Comparison of ENCODE assay signal across 24 cellular contexts in genomic region chr13:110280231-110280813, GRCh38. TPM values are rescaled to one million over a fixed set of nuclear protein-coding genes. Genes with fewer than 3 reads are reported as not detected.
DNase-seq lines count a peak whose midpoint lies in the region; ATAC-seq, FAIRE-seq and TF ChIP-seq lines count a peak whose summit lies in the region.
"Had no signal": no experiment of that assay in that cellular context is flagged by ENCODE, and none has a peak within 500 bp of the region (broad histone marks: within the 10 kb centered on the region; RNA-seq: fewer than 3 reads in every experiment).

No MANE protein-coding gene starts in this region.

- TF ChIP-seq POLR2A in gastroesophageal sphincter (IDR thresholded peaks at IDR 0.05), result no peak
- TF ChIP-seq POLR2A in GM12891 (IDR thresholded peaks at IDR 0.05; ENCODE audit: low read depth, low read length), result no peak

- H3K4me1 Mint-ChIP-seq in activated T-cell treated with anti-CD3 and anti-CD28 coated beads, Interleukin-2, amount 50 U/mL, for 72 hours (ENCODE audit: low read depth), result peaks cover 12% of the 10 kb centered on the region

- peak in 1 of 2 donors; percentile 28 for DNase-seq in activated T-cell treated with anti-CD3 and anti-CD28 coated beads, Interleukin-2, amount 50 U/mL, for 72 hours
- DNase-seq in activated T-cell treated with anti-CD3 and anti-CD28 coated beads for 4 hours, result no peak
- peak; percentile 78 for DNase-seq in SK-MEL-5 (ENCODE audit: low read depth, low spot score)
- DNase-seq in amygdala (lab: John Stamatoyannopoulos, UW), result no peak
- DNase-seq in GM12891 (ENCODE audit: insufficient read length, low spot score), result no peak
- DNase-seq: activated CD4-positive, CD25-positive, alpha-beta regulatory T cell treated with anti-CD3 and anti-CD28 coated beads, Interleukin-2, amount 50 U/mL, for 72 hours; activated CD8-positive, alpha-beta memory T cell treated with anti-CD3 and anti-CD28 coated beads, Interleukin-2, amount 50 U/mL, for 48 hours; activated naive CD4-positive, alpha-beta T cell treated with Interleukin-2 at 50 U/mL for 16 hours; anterior cingulate cortex; effector CD4-positive, alpha-beta T cell; glutamatergic neuron; NCI-H1105; NCI-H2081 treated with DMSO at 0.1 percent for 48 hours; NCI-H446; posterior cingulate gyrus; SK-N-SH; spleen; T-helper 9 cell had no signal

- peaks cover 35% of the 10 kb centered on the region for H3K27me3 Mint-ChIP-seq in activated T-cell treated with anti-CD3 and anti-CD28 coated beads, Interleukin-2, amount 50 U/mL, for 72 hours (ENCODE audit: low read depth)

- no peaks in the 10 kb centered on the region for H3K36me3 Mint-ChIP-seq in activated T-cell treated with anti-CD3 and anti-CD28 coated beads, Interleukin-2, amount 50 U/mL, for 72 hours (ENCODE audit: insufficient read depth in 2 of 2)

- H3K4me1 ChIP-seq in gastroesophageal sphincter (peaks cover 9 to 100% (median 27%) of the 10 kb centered on the region in 3 donors), stomach smooth muscle (ENCODE audit: control insufficient read depth, insufficient read depth, low read length) (peaks cover 53% of the 10 kb centered on the region)
- H3K4me1 ChIP-seq: BLaER1 had no signal

- no peaks in the 10 kb centered on the region for H3K27me3 ChIP-seq in gastroesophageal sphincter
- H3K27me3 ChIP-seq in stomach smooth muscle (ENCODE audit: control insufficient read depth in 1 of 2, insufficient read depth in 2 of 2, low read length in 2 of 2), result no peaks in the 10 kb centered on the region
- H3K27me3 ChIP-seq: BLaER1, spleen had no signal

- TF ChIP-seq CTCF in gastroesophageal sphincter (IDR thresholded peaks at IDR 0.05), result no peak

- ATAC-seq in activated T-cell treated with anti-CD3 and anti-CD28 coated beads, Interleukin-2, amount 50 U/mL, for 72 hours (replicated peaks in 1 of 2), result peak; percentile 54 to 80
- ATAC-seq in gastroesophageal sphincter, result no peak
- no peak for ATAC-seq in GM21367 (IDR thresholded peaks at IDR 0.05; ENCODE audit: unreplicated experiment)
- ATAC-seq: HCT116 had no signal

- H3K27ac ChIP-seq in gastroesophageal sphincter (peak overlapping the region; percentile 27 to 82 (median 68)), stomach smooth muscle (ENCODE audit: low read length) (peak overlapping the region; percentile 13)
- H3K27ac ChIP-seq: BLaER1 had no signal

- WGBS in gastroesophageal sphincter (ENCODE audit: low coverage in 1 of 2), 2 donors, result 68 to 79% methylated on average over 9 of the region's 9 CpGs

- peak overlapping the region in 1 of 2 donors; percentile 62 for H3K4me3 Mint-ChIP-seq in activated T-cell treated with anti-CD3 and anti-CD28 coated beads, Interleukin-2, amount 50 U/mL, for 72 hours
- H3K4me3 Mint-ChIP-seq: nephron had no signal

- no peak for TF ChIP-seq EP300 in gastroesophageal sphincter (IDR thresholded peaks at IDR 0.05)

- in situ Hi-C loops in SK-MEL-5 (cut with HindIII; ENCODE audit: low pct_unique_long_range_greater_than_20kb, low sequenced_read_pairs), result no loop called here

- H3K4me3 ChIP-seq in gastroesophageal sphincter, result no peak overlapping the region
- H3K4me3 ChIP-seq in stomach smooth muscle (ENCODE audit: low read length in 2 of 2), result no peak overlapping the region
- H3K4me3 ChIP-seq: BLaER1, spleen had no signal

- no peak overlapping the region for H3K9ac ChIP-seq in stomach smooth muscle (ENCODE audit: low read length in 2 of 2)
- H3K9ac ChIP-seq: BLaER1, SK-N-SH had no signal

- H3K36me3 ChIP-seq in gastroesophageal sphincter, result no peaks in the 10 kb centered on the region
- H3K36me3 ChIP-seq in stomach smooth muscle (ENCODE audit: control insufficient read depth in 2 of 2, insufficient read depth in 2 of 2, low read length in 2 of 2), result peaks cover 0 to 7% of the 10 kb centered on the region in 2 donors
- H3K36me3 ChIP-seq: BLaER1, spleen had no signal

- H3K9me3 ChIP-seq in gastroesophageal sphincter, result no peaks in the 10 kb centered on the region
- H3K9me3 ChIP-seq in stomach smooth muscle (ENCODE audit: control insufficient read depth in 2 of 2, low read length in 2 of 2), result no peaks in the 10 kb centered on the region
- H3K9me3 ChIP-seq: BLaER1, SK-N-SH, spleen had no signal

- H3K9me3 Mint-ChIP-seq in activated T-cell treated with anti-CD3 and anti-CD28 coated beads, Interleukin-2, amount 50 U/mL, for 72 hours, result no peaks in the 10 kb centered on the region
- H3K9me3 Mint-ChIP-seq: nephron had no signal

- FAIRE-seq in GM12891 (lab: Jason Lieb, UNC), result no peak

- no peak overlapping the region for H3K27ac Mint-ChIP-seq in activated T-cell treated with anti-CD3 and anti-CD28 coated beads, Interleukin-2, amount 50 U/mL, for 72 hours
- H3K27ac Mint-ChIP-seq: nephron had no signal

TF ChIP-seq in GM12891, 5 proteins besides CTCF, POLR2A, EP300 and RAD21:
- TF ChIP-seq POU2F2 (IDR thresholded peaks at IDR 0.05; ENCODE audit: low read depth, low read length), result no peak
- TF ChIP-seq PAX5 (IDR thresholded peaks at IDR 0.05; ENCODE audit: insufficient read depth, low read length, severe bottlenecking), result no peak
- no peak for TF ChIP-seq SPI1 (IDR thresholded peaks at IDR 0.05; ENCODE audit: low read depth, low read length)
- no peak for TF ChIP-seq TAF1 (IDR thresholded peaks at IDR 0.05; ENCODE audit: low read depth, low read length)
- no peak for TF ChIP-seq POLR2AphosphoS5 (IDR thresholded peaks at IDR 0.05; ENCODE audit: low read depth, low read length)

RNA-seq across cellular contexts. Expression of gene COL4A1, which starts 26.6 kb away (rescaled TPM):
- under 1 TPM in 1 of 2 donors, not detected in 1; 0.19 TPM for total RNA-seq in activated T-cell treated with anti-CD3 and anti-CD28 coated beads, Interleukin-2, amount 50 U/mL, for 72 hours
- total RNA-seq in SK-MEL-5 (2014; rRNA removed; shearing (Covaris generic)), result 12.1 and 13.5 TPM in 2 replicates
- polyA plus RNA-seq in SK-MEL-5 (2015; cell fraction: cytosol; rRNA removed), result 9.6 and 15.5 TPM in 2 replicates
- polyA plus RNA-seq in SK-MEL-5 (2015; cell fraction: nucleus; rRNA removed), result 8.6 and 13.2 TPM in 2 replicates
- total RNA-seq in gastroesophageal sphincter, result 100 to 1,000 TPM; 278 to 618 (median 440) TPM
- not detected for polyA plus RNA-seq in GM12891 (2012; ENCODE audit: low read depth, missing spikeins)

RNA-seq across cellular contexts. Expression of gene COL4A2, which starts 26.8 kb away (rescaled TPM):
- total RNA-seq in activated T-cell treated with anti-CD3 and anti-CD28 coated beads, Interleukin-2, amount 50 U/mL, for 72 hours, result not detected
- 23.4 and 25.7 TPM in 2 replicates for total RNA-seq in SK-MEL-5 (2014; rRNA removed; shearing (Covaris generic))
- 23.7 and 27.9 TPM in 2 replicates for polyA plus RNA-seq in SK-MEL-5 (2015; cell fraction: cytosol; rRNA removed)
- polyA plus RNA-seq in SK-MEL-5 (2015; cell fraction: nucleus; rRNA removed), result 5.9 and 13.8 TPM in 2 replicates
- total RNA-seq in gastroesophageal sphincter, result 100 to 1,000 TPM; 478 to 945 (median 543) TPM
- polyA plus RNA-seq in GM12891 (2012; ENCODE audit: low read depth, missing spikeins), result 0.37 TPM

Comparison
In these comparisons a context has a peak if more than half of its experiments do, and no peak if none do; other contexts are left out.
1. ATAC-seq: peak in activated T-cell treated with anti-CD3 and anti-CD28 coated beads, Interleukin-2, amount 50 U/mL, for 72 hours (2 of 2); none in gastroesophageal sphincter (single experiment) and GM21367 (single experiment).
2. RNA of gene COL4A1, which starts 26.6 kb away (total RNA-seq): 278 to 618 TPM in gastroesophageal sphincter; 12.1 to 13.5 TPM in SK-MEL-5 and 0.19 TPM in activated T-cell treated with anti-CD3 and anti-CD28 coated beads, Interleukin-2, amount 50 U/mL, for 72 hours; every median in the first group is over 10 times any median in the second.
3. RNA of gene COL4A2, which starts 26.8 kb away (total RNA-seq): 478 to 945 TPM in gastroesophageal sphincter and 23.4 to 25.7 TPM in SK-MEL-5; not detected in activated T-cell treated with anti-CD3 and anti-CD28 coated beads, Interleukin-2, amount 50 U/mL, for 72 hours; every median in the first group is over 10 times any median in the second.